In the genomic region with DNA sequence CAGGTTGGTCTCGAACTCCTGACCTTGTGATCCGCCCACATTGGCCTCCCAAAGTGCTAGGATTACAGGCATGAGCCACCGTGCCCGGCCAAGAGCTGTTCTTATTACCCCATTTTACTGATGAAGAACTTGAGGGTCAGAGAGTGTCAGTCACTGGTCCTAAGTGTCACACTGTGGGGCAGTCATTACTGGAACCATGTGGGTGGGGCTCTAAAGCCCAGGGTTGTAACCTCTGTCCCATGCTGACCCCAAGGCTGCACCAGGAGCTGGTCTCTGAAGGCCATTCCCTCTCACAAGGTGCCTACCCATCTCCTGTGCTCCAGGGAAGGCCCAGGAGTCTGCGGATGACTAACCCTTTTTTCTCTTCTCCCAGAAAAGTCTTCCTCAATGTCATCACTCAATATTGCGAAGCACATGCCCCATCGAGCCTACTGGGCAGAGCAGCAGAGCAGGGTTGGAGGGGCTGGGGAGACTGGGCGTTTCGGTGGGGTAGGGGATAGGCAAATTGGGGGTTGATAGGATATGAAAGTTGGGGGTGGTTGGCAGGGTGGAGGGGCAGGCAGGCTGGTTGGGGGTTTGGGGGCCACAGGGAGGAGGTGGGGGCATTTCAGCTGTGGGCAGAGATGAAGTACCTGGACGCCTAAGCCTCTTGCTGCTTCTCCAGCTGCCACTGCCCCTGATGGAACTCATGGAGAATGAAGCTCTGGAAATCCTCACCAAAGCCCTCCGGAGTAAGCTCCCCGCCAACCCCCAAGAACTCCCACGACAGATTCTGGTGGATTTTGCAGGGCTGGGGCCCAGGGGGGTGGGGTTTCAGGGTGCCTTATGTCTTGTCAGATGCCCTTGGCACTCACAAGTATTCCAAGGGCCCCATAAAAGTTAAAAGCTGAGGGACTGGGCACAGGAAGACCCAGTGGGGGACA, we compare ENCODE assay signal across 1 cellular context.
TF ChIP-seq lines count a peak whose summit lies in the region.

No MANE protein-coding gene starts in this region.

TF ChIP-seq in GM12878, 131 proteins besides CTCF, POLR2A, EP300 and RAD21:
- TF ChIP-seq ZNF274 (IDR thresholded peaks at IDR 0.05; ENCODE audit: insufficient read depth, insufficient read length), result no peak
- TF ChIP-seq NFIC (IDR thresholded peaks at IDR 0.05; ENCODE audit: low read depth, low read length), result no peak
- no peak for TF ChIP-seq TCF3 (IDR thresholded peaks at IDR 0.05; ENCODE audit: borderline replicate concordance, insufficient read depth, low read depth, low read length)
- TF ChIP-seq, protein P1, sequence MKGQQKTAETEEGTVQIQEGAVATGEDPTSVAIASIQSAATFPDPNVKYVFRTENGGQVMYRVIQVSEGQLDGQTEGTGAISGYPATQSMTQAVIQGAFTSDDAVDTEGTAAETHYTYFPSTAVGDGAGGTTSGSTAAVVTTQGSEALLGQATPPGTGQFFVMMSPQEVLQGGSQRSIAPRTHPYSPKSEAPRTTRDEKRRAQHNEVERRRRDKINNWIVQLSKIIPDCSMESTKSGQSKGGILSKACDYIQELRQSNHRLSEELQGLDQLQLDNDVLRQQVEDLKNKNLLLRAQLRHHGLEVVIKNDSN (IDR thresholded peaks at IDR 0.05; ENCODE audit: borderline replicate concordance, extremely low read length, insufficient read depth, low read depth, low read length), result no peak
- TF ChIP-seq, protein P2, sequence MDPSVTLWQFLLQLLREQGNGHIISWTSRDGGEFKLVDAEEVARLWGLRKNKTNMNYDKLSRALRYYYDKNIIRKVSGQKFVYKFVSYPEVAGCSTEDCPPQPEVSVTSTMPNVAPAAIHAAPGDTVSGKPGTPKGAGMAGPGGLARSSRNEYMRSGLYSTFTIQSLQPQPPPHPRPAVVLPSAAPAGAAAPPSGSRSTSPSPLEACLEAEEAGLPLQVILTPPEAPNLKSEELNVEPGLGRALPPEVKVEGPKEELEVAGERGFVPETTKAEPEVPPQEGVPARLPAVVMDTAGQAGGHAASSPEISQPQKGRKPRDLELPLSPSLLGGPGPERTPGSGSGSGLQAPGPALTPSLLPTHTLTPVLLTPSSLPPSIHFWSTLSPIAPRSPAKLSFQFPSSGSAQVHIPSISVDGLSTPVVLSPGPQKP (IDR thresholded peaks at IDR 0.05; ENCODE audit: low read depth, low read length), result no peak
- TF ChIP-seq, protein P3, sequence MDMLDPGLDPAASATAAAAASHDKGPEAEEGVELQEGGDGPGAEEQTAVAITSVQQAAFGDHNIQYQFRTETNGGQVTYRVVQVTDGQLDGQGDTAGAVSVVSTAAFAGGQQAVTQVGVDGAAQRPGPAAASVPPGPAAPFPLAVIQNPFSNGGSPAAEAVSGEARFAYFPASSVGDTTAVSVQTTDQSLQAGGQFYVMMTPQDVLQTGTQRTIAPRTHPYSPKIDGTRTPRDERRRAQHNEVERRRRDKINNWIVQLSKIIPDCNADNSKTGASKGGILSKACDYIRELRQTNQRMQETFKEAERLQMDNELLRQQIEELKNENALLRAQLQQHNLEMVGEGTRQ (IDR thresholded peaks at IDR 0.05; ENCODE audit: borderline replicate concordance, low read depth, low read length), result no peak
- no peak for TF ChIP-seq CHD2 (IDR thresholded peaks at IDR 0.05; ENCODE audit: borderline replicate concordance, low read depth, low read length)
- no peak for TF ChIP-seq NR2F1 (conservative IDR thresholded peaks at IDR 0.05)
- TF ChIP-seq TAF1 (IDR thresholded peaks at IDR 0.05; ENCODE audit: borderline replicate concordance, low read depth, low read length), result no peak
- TF ChIP-seq CHD1 (IDR thresholded peaks at IDR 0.05; ENCODE audit: low read depth, low read length), result no peak
- no peak for TF ChIP-seq SMAD1 (IDR thresholded peaks at IDR 0.05; ENCODE audit: low read depth, partially characterized antibody)
- TF ChIP-seq POLR2AphosphoS2 (IDR thresholded peaks at IDR 0.05; ENCODE audit: low read depth, low read length), result no peak
- no peak for TF ChIP-seq FOS (IDR thresholded peaks at IDR 0.05; ENCODE audit: borderline replicate concordance, extremely low read depth, insufficient read length)
- no peak for TF ChIP-seq CREB1 (IDR thresholded peaks at IDR 0.05; ENCODE audit: low read depth)
- no peak for TF ChIP-seq SRF (IDR thresholded peaks at IDR 0.05; ENCODE audit: low read depth in 2 of 2, low read length in 2 of 2)
- no peak for TF ChIP-seq HCFC1 (IDR thresholded peaks at IDR 0.05; ENCODE audit: low read length)
- no peak for TF ChIP-seq EED (IDR thresholded peaks at IDR 0.05; ENCODE audit: low read depth)
- TF ChIP-seq, protein P4, sequence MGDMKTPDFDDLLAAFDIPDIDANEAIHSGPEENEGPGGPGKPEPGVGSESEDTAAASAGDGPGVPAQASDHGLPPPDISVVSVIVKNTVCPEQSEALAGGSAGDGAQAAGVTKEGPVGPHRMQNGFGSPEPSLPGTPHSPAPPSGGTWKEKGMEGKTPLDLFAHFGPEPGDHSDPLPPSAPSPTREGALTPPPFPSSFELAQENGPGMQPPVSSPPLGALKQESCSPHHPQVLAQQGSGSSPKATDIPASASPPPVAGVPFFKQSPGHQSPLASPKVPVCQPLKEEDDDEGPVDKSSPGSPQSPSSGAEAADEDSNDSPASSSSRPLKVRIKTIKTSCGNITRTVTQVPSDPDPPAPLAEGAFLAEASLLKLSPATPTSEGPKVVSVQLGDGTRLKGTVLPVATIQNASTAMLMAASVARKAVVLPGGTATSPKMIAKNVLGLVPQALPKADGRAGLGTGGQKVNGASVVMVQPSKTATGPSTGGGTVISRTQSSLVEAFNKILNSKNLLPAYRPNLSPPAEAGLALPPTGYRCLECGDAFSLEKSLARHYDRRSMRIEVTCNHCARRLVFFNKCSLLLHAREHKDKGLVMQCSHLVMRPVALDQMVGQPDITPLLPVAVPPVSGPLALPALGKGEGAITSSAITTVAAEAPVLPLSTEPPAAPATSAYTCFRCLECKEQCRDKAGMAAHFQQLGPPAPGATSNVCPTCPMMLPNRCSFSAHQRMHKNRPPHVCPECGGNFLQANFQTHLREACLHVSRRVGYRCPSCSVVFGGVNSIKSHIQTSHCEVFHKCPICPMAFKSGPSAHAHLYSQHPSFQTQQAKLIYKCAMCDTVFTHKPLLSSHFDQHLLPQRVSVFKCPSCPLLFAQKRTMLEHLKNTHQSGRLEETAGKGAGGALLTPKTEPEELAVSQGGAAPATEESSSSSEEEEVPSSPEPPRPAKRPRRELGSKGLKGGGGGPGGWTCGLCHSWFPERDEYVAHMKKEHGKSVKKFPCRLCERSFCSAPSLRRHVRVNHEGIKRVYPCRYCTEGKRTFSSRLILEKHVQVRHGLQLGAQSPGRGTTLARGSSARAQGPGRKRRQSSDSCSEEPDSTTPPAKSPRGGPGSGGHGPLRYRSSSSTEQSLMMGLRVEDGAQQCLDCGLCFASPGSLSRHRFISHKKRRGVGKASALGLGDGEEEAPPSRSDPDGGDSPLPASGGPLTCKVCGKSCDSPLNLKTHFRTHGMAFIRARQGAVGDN (IDR thresholded peaks at IDR 0.05), result no peak
